Comparison of ENCODE assay signal across 15 cellular contexts in genomic region chr3:42733501-42734262, GRCh38. TPM values are rescaled to one million over a fixed set of nuclear protein-coding genes. Genes with fewer than 3 reads are reported as not detected.
DNase-seq lines count a peak whose midpoint lies in the region; ATAC-seq and TF ChIP-seq lines count a peak whose summit lies in the region.
"Had no signal": no experiment of that assay in that cellular context is flagged by ENCODE, and none has a peak within 500 bp of the region (broad histone marks: within the 10 kb centered on the region; RNA-seq: fewer than 3 reads in every experiment).

No MANE protein-coding gene starts in this region.

- H3K36me3 ChIP-seq in gastroesophageal sphincter = no peaks in the 10 kb centered on the region
- H3K36me3 ChIP-seq in hepatocyte (replicated peaks; ENCODE audit: insufficient read depth, low read depth) = no peaks in the 10 kb centered on the region
- H3K36me3 ChIP-seq: pancreas had no signal

- H4K20me1 ChIP-seq in hepatocyte (ENCODE audit: insufficient read depth, poor library complexity, severe bottlenecking) = no peaks in the 10 kb centered on the region

- H3K4me1 ChIP-seq in gastroesophageal sphincter (peaks cover 0 to 7% (median 0%) of the 10 kb centered on the region in 3 donors), hepatocyte (ENCODE audit: insufficient read depth) (no peaks in the 10 kb centered on the region)
- H3K4me1 ChIP-seq: pancreas had no signal

- no peak overlapping the region for H3K4me3 Mint-ChIP-seq in T-helper 2 cell treated with Interferon-gamma antibody and Interleukin-4, amounts not matched to agents 5 μg/mL and 100 μg/mL, for 36 hours
- H3K4me3 Mint-ChIP-seq: mesothelial cell of epicardium had no signal

- no peak for TF ChIP-seq CTCF in gastroesophageal sphincter (IDR thresholded peaks at IDR 0.05)
- TF ChIP-seq CTCF in hepatocyte (IDR thresholded peaks at IDR 0.05; ENCODE audit: poor library complexity) = no peak

- no peaks in the 10 kb centered on the region for H3K27me3 Mint-ChIP-seq in T-helper 2 cell treated with Interferon-gamma antibody and Interleukin-4, amounts not matched to agents 5 μg/mL and 100 μg/mL, for 36 hours (ENCODE audit: low read depth)

- H3K4me2 ChIP-seq in hepatocyte = no peak overlapping the region

- ATAC-seq in gastroesophageal sphincter = peak; percentile 12

- H2AFZ ChIP-seq in hepatocyte = no peak overlapping the region

- no peaks in the 10 kb centered on the region for H3K27me3 ChIP-seq in gastroesophageal sphincter
- H3K27me3 ChIP-seq in hepatocyte = no peaks in the 10 kb centered on the region
- H3K27me3 ChIP-seq: pancreas had no signal

- H3K9me3 Mint-ChIP-seq in T-helper 2 cell treated with Interferon-gamma antibody and Interleukin-4, amounts not matched to agents 5 μg/mL and 100 μg/mL, for 36 hours = no peaks in the 10 kb centered on the region
- H3K9me3 Mint-ChIP-seq: mesothelial cell of epicardium had no signal

- H3K9me2 ChIP-seq in hepatocyte (replicated peaks; ENCODE audit: insufficient read depth) = no peaks in the 10 kb centered on the region

- H3K36me3 Mint-ChIP-seq in T-helper 2 cell treated with Interferon-gamma antibody and Interleukin-4, amounts not matched to agents 5 μg/mL and 100 μg/mL, for 36 hours (ENCODE audit: low read depth) = no peaks in the 10 kb centered on the region
- H3K36me3 Mint-ChIP-seq: mesothelial cell of epicardium had no signal

- TF ChIP-seq EP300 in gastroesophageal sphincter (IDR thresholded peaks at IDR 0.05) = no peak

- WGBS in gastroesophageal sphincter (ENCODE audit: low coverage in 1 of 2), 2 donors = 68% methylated on average over 8 of the region's 13 CpGs; no CpG with 5 or more reads in 1 of the 2 donors
- 85% methylated on average over 13 of the region's 13 CpGs for WGBS in hepatocyte (ENCODE audit: low lambda C conversion rate, missing lambda C conversion rate)

- H3K9me3 ChIP-seq in gastroesophageal sphincter (no peaks in the 10 kb centered on the region), hepatocyte (ENCODE audit: low read depth) (no peaks in the 10 kb centered on the region)
- H3K9me3 ChIP-seq: pancreas had no signal

- no peaks in the 10 kb centered on the region for H3K79me2 ChIP-seq in hepatocyte

- in situ Hi-C loops in G401 (cut with HindIII; ENCODE audit: low sequenced_read_pairs) = no loop called here

- H3K4me1 Mint-ChIP-seq in T-helper 2 cell treated with Interferon-gamma antibody and Interleukin-4, amounts not matched to agents 5 μg/mL and 100 μg/mL, for 36 hours (ENCODE audit: low read depth) = no peaks in the 10 kb centered on the region
- H3K4me1 Mint-ChIP-seq: mesothelial cell of epicardium had no signal

- peak; percentile 38 for DNase-seq in G401 (ENCODE audit: low spot score)
- peak; percentile 88 for DNase-seq in NCI-H2029 (lab: John Stamatoyannopoulos, UW)
- peak; percentile 58 for DNase-seq in occipital lobe (lab: John Stamatoyannopoulos, UW)
- no peak for DNase-seq in T-helper 2 cell treated with Interferon-gamma antibody and Interleukin-4, amounts not matched to agents 5 μg/mL and 100 μg/mL, for 36 hours (ENCODE audit: low spot score)
- no peak for DNase-seq in effector CD4-positive, alpha-beta T cell
- DNase-seq in hepatocyte (ENCODE audit: low spot score) = no peak
- DNase-seq: Kasumi-1, NCI-H1694, pancreas, T1000 had no signal

- no peak for TF ChIP-seq POLR2A in gastroesophageal sphincter (IDR thresholded peaks at IDR 0.05)

- no peak overlapping the region for H3K27ac Mint-ChIP-seq in T-helper 2 cell treated with Interferon-gamma antibody and Interleukin-4, amounts not matched to agents 5 μg/mL and 100 μg/mL, for 36 hours
- H3K27ac Mint-ChIP-seq: mesothelial cell of epicardium had no signal

- H3K4me3 ChIP-seq in gastroesophageal sphincter (no peak overlapping the region), hepatocyte (no peak overlapping the region)
- H3K4me3 ChIP-seq: pancreas had no signal

- peak overlapping the region in 1 of 4 donors; percentile 44 for H3K27ac ChIP-seq in gastroesophageal sphincter
- H3K27ac ChIP-seq in hepatocyte = no peak overlapping the region
- H3K27ac ChIP-seq: HL-60, pancreas had no signal

RNA-seq across cellular contexts. Expression of gene HHATL, which starts 31.1 kb away (rescaled TPM):
- not detected in 2 replicates for total RNA-seq in G401 (2014; rRNA removed; shearing (Covaris generic))
- total RNA-seq in gastroesophageal sphincter = 1 to 10 TPM in 1 of 4 donors, under 1 TPM in 1, not detected in 2; 0.23 to 1.2 TPM
- not detected for total RNA-seq in occipital lobe
- not detected in 2 replicates for total RNA-seq in hepatocyte
- not detected in 2 replicates for polyA plus RNA-seq in hepatocyte
- total RNA-seq: Daoy, mesothelial cell of epicardium had no signal
- polyA plus RNA-seq: BJ had no signal

RNA-seq across cellular contexts. Expression of gene CCDC13, which starts 39.4 kb away (rescaled TPM):
- total RNA-seq in G401 (2014; rRNA removed; shearing (Covaris generic)) = 1.4 and 3.3 TPM in 2 replicates
- 1 to 10 TPM; 2.8 to 7.4 (median 5.6) TPM for total RNA-seq in gastroesophageal sphincter
- total RNA-seq in occipital lobe = 3.6 TPM
- total RNA-seq in hepatocyte = 0.63 TPM in 1 of 2 replicates, not detected in the other
- polyA plus RNA-seq in hepatocyte = 2.1 TPM in 1 of 2 replicates, not detected in the other

RNA-seq across cellular contexts. Expression of gene KLHL40, which starts 48.3 kb away (rescaled TPM):
- not detected in 2 replicates for total RNA-seq in G401 (2014; rRNA removed; shearing (Covaris generic))
- total RNA-seq in gastroesophageal sphincter (not detected), occipital lobe (not detected), hepatocyte (not detected in 2 replicates)
- not detected in 2 replicates for polyA plus RNA-seq in hepatocyte
- total RNA-seq: Daoy, mesothelial cell of epicardium, pancreas had no signal
- polyA plus RNA-seq: BJ had no signal

Comparison
In these comparisons a context has a peak if more than half of its experiments do, and no peak if none do; other contexts are left out.
1. DNase-seq: peak in G401 (single experiment), NCI-H2029 (single experiment) and occipital lobe (single experiment); none in T-helper 2 cell treated with Interferon-gamma antibody and Interleukin-4, amounts not matched to agents 5 μg/mL and 100 μg/mL, for 36 hours (single experiment), effector CD4-positive, alpha-beta T cell (single experiment) and hepatocyte (single experiment).